ENCODE assay signal across 25 cellular contexts in genomic region chr5:133896446-133896845, GRCh38.
"Had no signal": no experiment of that assay in that cellular context is flagged by ENCODE, and none has a peak within 500 bp of the region (broad histone marks: within the 10 kb centered on the region; RNA-seq: fewer than 3 reads in every experiment).

No MANE protein-coding gene starts in this region.

- H3K27me3 ChIP-seq: adrenal gland, MG63 had no signal

- H3K9me3 ChIP-seq: adrenal gland, MG63 had no signal

- FAIRE-seq: colon, RCC 7860 had no signal

- H3K27ac ChIP-seq: adrenal gland, VCaP had no signal

- H3K4me1 ChIP-seq: adrenal gland had no signal

- ATAC-seq: activated T-cell treated with anti-CD3 and anti-CD28 coated beads, Interleukin-2, amount 50 U/mL, for 4 hours; T-helper 17 cell had no signal

- H3K4me3 ChIP-seq: adrenal gland, MG63 had no signal

- DNase-seq: activated CD4-positive, alpha-beta memory T cell treated with anti-CD3 and anti-CD28 coated beads for 36 hours; activated CD4-positive, alpha-beta T cell treated with anti-CD3 and anti-CD28 coated beads, Interleukin-2, amount 10 ng/mL, durations not matched to agents 7 days and 5 days; activated CD4-positive, CD25-positive, alpha-beta regulatory T cell; activated CD8-positive, alpha-beta memory T cell treated with anti-CD3 and anti-CD28 coated beads for 24 hours; activated naive CD4-positive, alpha-beta T cell treated with anti-CD3 and anti-CD28 coated beads, Interleukin-2, amount 50 U/mL, for 16 hours; activated naive CD8-positive, alpha-beta T cell treated with anti-CD3 and anti-CD28 coated beads, Interleukin-2, amount 10 ng/mL, durations not matched to agents 7 days and 5 days; activated T-cell treated with anti-CD3 and anti-CD28 coated beads, Interleukin-2, amount 50 U/mL, for 4 hours; adrenal gland; anterior cingulate cortex; cerebellar nuclear complex; MG63; NCI-H1105; NCI-H1436; NCI-H1694 treated with DMSO at 0.1 percent for 48 hours; NCI-H2029 treated with DMSO at 0.1 percent for 48 hours; NCI-H345; NCI-H510A; NCI-H526 treated with DMSO at 0.1 percent for 48 hours; OCI-M1; SHP77 treated with DMSO at 0.1 percent for 48 hours; T-helper 17 cell; T-helper 9 cell had no signal

- H3K36me3 ChIP-seq: adrenal gland, MG63 had no signal
